22 cellular contexts compared by ENCODE assay signal in genomic region chr20:46983466-46983865, GRCh38.
"Had no signal": no experiment of that assay in that cellular context is flagged by ENCODE, and none has a peak within 500 bp of the region (broad histone marks: within the 10 kb centered on the region; RNA-seq: fewer than 3 reads in every experiment).

No MANE protein-coding gene starts in this region.

- H3K36me3 ChIP-seq: Peyer's patch, SJCRH30 had no signal

- H3K27me3 ChIP-seq: Peyer's patch, SJCRH30 had no signal

- H3K9me3 ChIP-seq: Peyer's patch had no signal

- H3K4me1 ChIP-seq: Peyer's patch had no signal

- DNase-seq: Kasumi-1, MM.1S, NCI-H1092 treated with DMSO at 0.1 percent for 48 hours, NCI-H1436, NCI-H187, NCI-H2029, NCI-H2081 treated with DMSO at 0.1 percent for 48 hours, NCI-H2171, NCI-H226, NCI-H446, NCI-H510A, NCI-H524 treated with DMSO at 0.1 percent for 48 hours, NCI-H69, NCI-H774, Peyer's patch, SHP77 had no signal

- H3K4me3 Mint-ChIP-seq: IgD-negative memory B cell had no signal

- H3K4me2 ChIP-seq: KMS-11 had no signal

- H3K4me3 ChIP-seq: K562, Peyer's patch, SJCRH30 had no signal

- H3K36me3 Mint-ChIP-seq: IgD-negative memory B cell had no signal

- H3K27ac ChIP-seq: HL-60, KMS-11, Peyer's patch, SJCRH30 had no signal

- H3K27ac Mint-ChIP-seq: IgD-negative memory B cell had no signal

- FAIRE-seq: K562 had no signal

- ATAC-seq: K562, SK-N-SH treated with all-trans-retinoic acid at 6 μM for 48 hours had no signal

- H3K9ac ChIP-seq: KMS-11 had no signal
